In the genomic region with DNA sequence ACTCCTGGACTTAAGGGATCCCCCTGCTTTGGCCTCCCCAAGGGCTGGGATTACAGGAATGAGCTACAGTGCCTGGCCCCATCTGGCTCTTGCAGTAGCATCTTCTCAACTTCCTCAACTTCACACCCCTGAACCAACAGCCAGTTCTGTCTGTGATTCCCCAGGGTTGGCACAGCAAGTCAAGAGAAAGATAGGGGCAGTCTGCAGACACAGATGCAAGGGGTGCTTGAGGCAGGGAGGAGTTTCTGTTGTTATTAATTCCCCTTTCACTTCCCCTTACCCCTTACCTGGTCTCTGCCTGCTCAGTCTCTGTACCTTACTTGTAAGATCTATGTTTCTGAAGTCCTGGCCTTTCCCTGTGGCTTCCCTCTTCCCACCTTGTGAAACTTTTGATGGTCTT, we compare ENCODE assay signal across 12 cellular contexts. TPM values are rescaled to one million over a fixed set of nuclear protein-coding genes. Genes with fewer than 3 reads are reported as not detected.
DNase-seq lines count a peak whose midpoint lies in the region; ATAC-seq and TF ChIP-seq lines count a peak whose summit lies in the region.
"Had no signal": no experiment of that assay in that cellular context is flagged by ENCODE, and none has a peak within 500 bp of the region (broad histone marks: within the 10 kb centered on the region; RNA-seq: fewer than 3 reads in every experiment).

No MANE protein-coding gene starts in this region.

- H3K27me3 ChIP-seq in colonic mucosa = no peaks in the 10 kb centered on the region
- H3K27me3 ChIP-seq: sigmoid colon had no signal

- H3K36me3 ChIP-seq in colonic mucosa = no peaks in the 10 kb centered on the region
- H3K36me3 ChIP-seq: left lung, sigmoid colon had no signal

- no peaks in the 10 kb centered on the region for H3K4me1 ChIP-seq in colonic mucosa
- H3K4me1 ChIP-seq: left lung, sigmoid colon had no signal

- no peaks in the 10 kb centered on the region for H3K9me3 ChIP-seq in colonic mucosa
- H3K9me3 ChIP-seq: left lung, sigmoid colon had no signal

- no peak overlapping the region for H3K27ac ChIP-seq in colonic mucosa
- H3K27ac ChIP-seq: KMS-11, left lung, sigmoid colon had no signal

- DNase-seq in GM13976 (ENCODE audit: low spot score) (peak; percentile 39), NOMO-1 (lab: John Stamatoyannopoulos, UW; ENCODE audit: unreplicated experiment in 2 of 2) (peak; percentile 2 to 5), mesenteric fat pad (ENCODE audit: low spot score) (no peak), HuH-7.5 (ENCODE audit: low spot score) (no peak), colonic mucosa (no peak), C1 segment of cervical spinal cord (lab: John Stamatoyannopoulos, UW) (no peak)
- DNase-seq: activated CD4-positive, alpha-beta T cell treated with anti-CD3 and anti-CD28 coated beads for 48 hours; left lung; sigmoid colon had no signal

- H3K9ac ChIP-seq in colonic mucosa (ENCODE audit: low read depth in 2 of 2, low read length in 2 of 2) = no peak overlapping the region
- H3K9ac ChIP-seq: KMS-11 had no signal

- in situ Hi-C loops in GM13976 (cut with MboI; ENCODE audit: low sequenced_read_pairs, unreplicated experiment) = no loop called here

- TF ChIP-seq CTCF in GM13976 (IDR thresholded peaks at IDR 0.05; ENCODE audit: borderline replicate concordance, control extremely low read depth, extremely low read depth, insufficient read depth, missing control alignments) (no peak), colonic mucosa (IDR thresholded peaks at IDR 0.05) (no peak)

- ATAC-seq in GM19463 (IDR thresholded peaks at IDR 0.05; ENCODE audit: unreplicated experiment) (peak; percentile 100), HG02981 (IDR thresholded peaks at IDR 0.05; ENCODE audit: unreplicated experiment) (peak; percentile 95)
- ATAC-seq: left lung had no signal

- H3K4me3 ChIP-seq in colonic mucosa = no peak overlapping the region
- H3K4me3 ChIP-seq: left lung, sigmoid colon had no signal

- intact Hi-C loops in colonic mucosa (cut with DNase I) = no loop called here

RNA-seq across cellular contexts. Expression of a gene that starts 54.1 kb away (rescaled TPM):
- total RNA-seq in mesenteric fat pad = 27.2 TPM
- 10 to 100 TPM; 21.3 to 36.7 TPM for total RNA-seq in colonic mucosa

Comparison
In these comparisons a context has a peak if more than half of its experiments do, and no peak if none do; other contexts are left out.
1. DNase-seq: peak in GM13976 (single experiment) and NOMO-1 (2 of 2); none in mesenteric fat pad (single experiment), HuH-7.5 (single experiment), colonic mucosa (single experiment) and C1 segment of cervical spinal cord (0 of 14).